In the genomic region with DNA sequence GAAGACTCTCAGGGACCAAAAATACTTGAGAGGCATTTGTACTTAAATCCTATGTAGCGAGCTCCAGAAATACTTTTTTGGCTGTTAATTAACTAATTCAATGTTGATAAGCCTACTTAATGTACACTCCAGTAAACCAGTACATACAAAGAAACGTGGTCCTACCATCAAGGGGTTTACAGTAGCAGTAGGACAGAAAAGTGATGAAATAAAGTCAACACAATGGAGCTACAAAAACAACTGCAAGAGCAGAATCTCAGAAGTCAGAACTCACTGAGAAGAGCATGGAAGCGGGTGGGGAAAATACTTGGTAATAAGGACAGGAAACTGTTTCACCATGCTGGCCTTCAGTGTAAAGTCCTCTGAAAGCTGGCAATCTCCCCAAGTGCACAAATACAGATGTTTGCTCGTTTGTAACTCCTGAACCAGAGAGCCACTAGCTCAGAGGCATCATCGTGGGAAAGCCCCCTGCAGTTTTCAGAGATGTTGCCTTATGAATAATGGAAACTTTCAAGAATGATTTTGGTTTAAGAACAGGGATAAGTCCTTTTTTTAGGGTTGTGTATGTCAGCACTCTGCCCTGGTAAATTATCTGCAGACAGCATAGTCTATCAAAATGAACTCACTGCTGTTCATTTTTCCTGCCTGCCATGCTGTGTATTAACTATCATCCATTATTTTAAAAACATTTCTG, we compare ENCODE assay signal across 1 cellular context.
TF ChIP-seq lines count a peak whose summit lies in the region.

No MANE protein-coding gene starts in this region.

TF ChIP-seq in GM12878, 131 proteins besides CTCF, POLR2A, EP300 and RAD21 (continued from another document and continues in another):
- TF ChIP-seq, protein P1, sequence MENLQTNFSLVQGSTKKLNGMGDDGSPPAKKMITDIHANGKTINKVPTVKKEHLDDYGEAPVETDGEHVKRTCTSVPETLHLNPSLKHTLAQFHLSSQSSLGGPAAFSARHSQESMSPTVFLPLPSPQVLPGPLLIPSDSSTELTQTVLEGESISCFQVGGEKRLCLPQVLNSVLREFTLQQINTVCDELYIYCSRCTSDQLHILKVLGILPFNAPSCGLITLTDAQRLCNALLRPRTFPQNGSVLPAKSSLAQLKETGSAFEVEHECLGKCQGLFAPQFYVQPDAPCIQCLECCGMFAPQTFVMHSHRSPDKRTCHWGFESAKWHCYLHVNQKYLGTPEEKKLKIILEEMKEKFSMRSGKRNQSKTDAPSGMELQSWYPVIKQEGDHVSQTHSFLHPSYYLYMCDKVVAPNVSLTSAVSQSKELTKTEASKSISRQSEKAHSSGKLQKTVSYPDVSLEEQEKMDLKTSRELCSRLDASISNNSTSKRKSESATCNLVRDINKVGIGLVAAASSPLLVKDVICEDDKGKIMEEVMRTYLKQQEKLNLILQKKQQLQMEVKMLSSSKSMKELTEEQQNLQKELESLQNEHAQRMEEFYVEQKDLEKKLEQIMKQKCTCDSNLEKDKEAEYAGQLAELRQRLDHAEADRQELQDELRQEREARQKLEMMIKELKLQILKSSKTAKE (IDR thresholded peaks at IDR 0.05; ENCODE audit: low read depth, poor library complexity, severe bottlenecking): no peak
- TF ChIP-seq, protein P2, sequence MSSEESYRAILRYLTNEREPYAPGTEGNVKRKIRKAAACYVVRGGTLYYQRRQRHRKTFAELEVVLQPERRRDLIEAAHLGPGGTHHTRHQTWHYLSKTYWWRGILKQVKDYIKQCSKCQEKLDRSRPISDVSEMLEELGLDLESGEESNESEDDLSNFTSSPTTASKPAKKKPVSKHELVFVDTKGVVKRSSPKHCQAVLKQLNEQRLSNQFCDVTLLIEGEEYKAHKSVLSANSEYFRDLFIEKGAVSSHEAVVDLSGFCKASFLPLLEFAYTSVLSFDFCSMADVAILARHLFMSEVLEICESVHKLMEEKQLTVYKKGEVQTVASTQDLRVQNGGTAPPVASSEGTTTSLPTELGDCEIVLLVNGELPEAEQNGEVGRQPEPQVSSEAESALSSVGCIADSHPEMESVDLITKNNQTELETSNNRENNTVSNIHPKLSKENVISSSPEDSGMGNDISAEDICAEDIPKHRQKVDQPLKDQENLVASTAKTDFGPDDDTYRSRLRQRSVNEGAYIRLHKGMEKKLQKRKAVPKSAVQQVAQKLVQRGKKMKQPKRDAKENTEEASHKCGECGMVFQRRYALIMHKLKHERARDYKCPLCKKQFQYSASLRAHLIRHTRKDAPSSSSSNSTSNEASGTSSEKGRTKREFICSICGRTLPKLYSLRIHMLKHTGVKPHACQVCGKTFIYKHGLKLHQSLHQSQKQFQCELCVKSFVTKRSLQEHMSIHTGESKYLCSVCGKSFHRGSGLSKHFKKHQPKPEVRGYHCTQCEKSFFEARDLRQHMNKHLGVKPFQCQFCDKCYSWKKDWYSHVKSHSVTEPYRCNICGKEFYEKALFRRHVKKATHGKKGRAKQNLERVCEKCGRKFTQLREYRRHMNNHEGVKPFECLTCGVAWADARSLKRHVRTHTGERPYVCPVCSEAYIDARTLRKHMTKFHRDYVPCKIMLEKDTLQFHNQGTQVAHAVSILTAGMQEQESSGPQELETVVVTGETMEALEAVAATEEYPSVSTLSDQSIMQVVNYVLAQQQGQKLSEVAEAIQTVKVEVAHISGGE (CRISPR knock-in tag; IDR thresholded peaks at IDR 0.05): no peak
- TF ChIP-seq, protein P3, sequence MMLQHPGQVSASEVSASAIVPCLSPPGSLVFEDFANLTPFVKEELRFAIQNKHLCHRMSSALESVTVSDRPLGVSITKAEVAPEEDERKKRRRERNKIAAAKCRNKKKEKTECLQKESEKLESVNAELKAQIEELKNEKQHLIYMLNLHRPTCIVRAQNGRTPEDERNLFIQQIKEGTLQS (IDR thresholded peaks at IDR 0.05; ENCODE audit: borderline replicate concordance, extremely low read depth, low read depth, low read length): no peak
- TF ChIP-seq, protein P4, sequence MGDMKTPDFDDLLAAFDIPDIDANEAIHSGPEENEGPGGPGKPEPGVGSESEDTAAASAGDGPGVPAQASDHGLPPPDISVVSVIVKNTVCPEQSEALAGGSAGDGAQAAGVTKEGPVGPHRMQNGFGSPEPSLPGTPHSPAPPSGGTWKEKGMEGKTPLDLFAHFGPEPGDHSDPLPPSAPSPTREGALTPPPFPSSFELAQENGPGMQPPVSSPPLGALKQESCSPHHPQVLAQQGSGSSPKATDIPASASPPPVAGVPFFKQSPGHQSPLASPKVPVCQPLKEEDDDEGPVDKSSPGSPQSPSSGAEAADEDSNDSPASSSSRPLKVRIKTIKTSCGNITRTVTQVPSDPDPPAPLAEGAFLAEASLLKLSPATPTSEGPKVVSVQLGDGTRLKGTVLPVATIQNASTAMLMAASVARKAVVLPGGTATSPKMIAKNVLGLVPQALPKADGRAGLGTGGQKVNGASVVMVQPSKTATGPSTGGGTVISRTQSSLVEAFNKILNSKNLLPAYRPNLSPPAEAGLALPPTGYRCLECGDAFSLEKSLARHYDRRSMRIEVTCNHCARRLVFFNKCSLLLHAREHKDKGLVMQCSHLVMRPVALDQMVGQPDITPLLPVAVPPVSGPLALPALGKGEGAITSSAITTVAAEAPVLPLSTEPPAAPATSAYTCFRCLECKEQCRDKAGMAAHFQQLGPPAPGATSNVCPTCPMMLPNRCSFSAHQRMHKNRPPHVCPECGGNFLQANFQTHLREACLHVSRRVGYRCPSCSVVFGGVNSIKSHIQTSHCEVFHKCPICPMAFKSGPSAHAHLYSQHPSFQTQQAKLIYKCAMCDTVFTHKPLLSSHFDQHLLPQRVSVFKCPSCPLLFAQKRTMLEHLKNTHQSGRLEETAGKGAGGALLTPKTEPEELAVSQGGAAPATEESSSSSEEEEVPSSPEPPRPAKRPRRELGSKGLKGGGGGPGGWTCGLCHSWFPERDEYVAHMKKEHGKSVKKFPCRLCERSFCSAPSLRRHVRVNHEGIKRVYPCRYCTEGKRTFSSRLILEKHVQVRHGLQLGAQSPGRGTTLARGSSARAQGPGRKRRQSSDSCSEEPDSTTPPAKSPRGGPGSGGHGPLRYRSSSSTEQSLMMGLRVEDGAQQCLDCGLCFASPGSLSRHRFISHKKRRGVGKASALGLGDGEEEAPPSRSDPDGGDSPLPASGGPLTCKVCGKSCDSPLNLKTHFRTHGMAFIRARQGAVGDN (IDR thresholded peaks at IDR 0.05): peak; percentile 83
- TF ChIP-seq BCL11A (IDR thresholded peaks at IDR 0.05; ENCODE audit: low read depth, low read length): no peak
- peak; percentile 38; the same call in 1 of the 2 replicates for TF ChIP-seq NFIC (IDR thresholded peaks at IDR 0.05; ENCODE audit: low read depth, low read length)
- no peak for TF ChIP-seq RCOR1 (conservative IDR thresholded peaks at IDR 0.05; ENCODE audit: low read depth, low read length)
- no peak for TF ChIP-seq MYC (IDR thresholded peaks at IDR 0.05; ENCODE audit: insufficient read depth, insufficient read length, insufficient replicate concordance, low read length, severe bottlenecking)
- TF ChIP-seq, protein P5, sequence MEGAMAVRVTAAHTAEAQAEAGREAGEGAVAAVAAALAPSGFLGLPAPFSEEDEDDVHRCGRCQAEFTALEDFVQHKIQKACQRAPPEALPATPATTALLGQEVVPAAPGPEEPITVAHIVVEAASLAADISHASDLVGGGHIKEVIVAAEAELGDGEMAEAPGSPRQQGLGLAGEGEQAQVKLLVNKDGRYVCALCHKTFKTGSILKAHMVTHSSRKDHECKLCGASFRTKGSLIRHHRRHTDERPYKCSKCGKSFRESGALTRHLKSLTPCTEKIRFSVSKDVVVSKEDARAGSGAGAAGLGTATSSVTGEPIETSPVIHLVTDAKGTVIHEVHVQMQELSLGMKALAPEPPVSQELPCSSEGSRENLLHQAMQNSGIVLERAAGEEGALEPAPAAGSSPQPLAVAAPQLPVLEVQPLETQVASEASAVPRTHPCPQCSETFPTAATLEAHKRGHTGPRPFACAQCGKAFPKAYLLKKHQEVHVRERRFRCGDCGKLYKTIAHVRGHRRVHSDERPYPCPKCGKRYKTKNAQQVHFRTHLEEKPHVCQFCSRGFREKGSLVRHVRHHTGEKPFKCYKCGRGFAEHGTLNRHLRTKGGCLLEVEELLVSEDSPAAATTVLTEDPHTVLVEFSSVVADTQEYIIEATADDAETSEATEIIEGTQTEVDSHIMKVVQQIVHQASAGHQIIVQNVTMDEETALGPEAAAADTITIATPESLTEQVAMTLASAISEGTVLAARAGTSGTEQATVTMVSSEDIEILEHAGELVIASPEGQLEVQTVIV (IDR thresholded peaks at IDR 0.05; ENCODE audit: borderline replicate concordance, partially characterized antibody): no peak
- TF ChIP-seq ZBED1 (IDR thresholded peaks at IDR 0.05; ENCODE audit: borderline replicate concordance): peak; percentile 53; the same call in 1 of the 2 replicates
- TF ChIP-seq NR2C1 (IDR thresholded peaks at IDR 0.05): no peak
- TF ChIP-seq ESRRA (IDR thresholded peaks at IDR 0.05; ENCODE audit: low read length): no peak
- no peak for TF ChIP-seq NR2F1 (conservative IDR thresholded peaks at IDR 0.05)
- peak; percentile 76 for TF ChIP-seq IKZF1 (conservative IDR thresholded peaks at IDR 0.05)
- TF ChIP-seq, protein P6, sequence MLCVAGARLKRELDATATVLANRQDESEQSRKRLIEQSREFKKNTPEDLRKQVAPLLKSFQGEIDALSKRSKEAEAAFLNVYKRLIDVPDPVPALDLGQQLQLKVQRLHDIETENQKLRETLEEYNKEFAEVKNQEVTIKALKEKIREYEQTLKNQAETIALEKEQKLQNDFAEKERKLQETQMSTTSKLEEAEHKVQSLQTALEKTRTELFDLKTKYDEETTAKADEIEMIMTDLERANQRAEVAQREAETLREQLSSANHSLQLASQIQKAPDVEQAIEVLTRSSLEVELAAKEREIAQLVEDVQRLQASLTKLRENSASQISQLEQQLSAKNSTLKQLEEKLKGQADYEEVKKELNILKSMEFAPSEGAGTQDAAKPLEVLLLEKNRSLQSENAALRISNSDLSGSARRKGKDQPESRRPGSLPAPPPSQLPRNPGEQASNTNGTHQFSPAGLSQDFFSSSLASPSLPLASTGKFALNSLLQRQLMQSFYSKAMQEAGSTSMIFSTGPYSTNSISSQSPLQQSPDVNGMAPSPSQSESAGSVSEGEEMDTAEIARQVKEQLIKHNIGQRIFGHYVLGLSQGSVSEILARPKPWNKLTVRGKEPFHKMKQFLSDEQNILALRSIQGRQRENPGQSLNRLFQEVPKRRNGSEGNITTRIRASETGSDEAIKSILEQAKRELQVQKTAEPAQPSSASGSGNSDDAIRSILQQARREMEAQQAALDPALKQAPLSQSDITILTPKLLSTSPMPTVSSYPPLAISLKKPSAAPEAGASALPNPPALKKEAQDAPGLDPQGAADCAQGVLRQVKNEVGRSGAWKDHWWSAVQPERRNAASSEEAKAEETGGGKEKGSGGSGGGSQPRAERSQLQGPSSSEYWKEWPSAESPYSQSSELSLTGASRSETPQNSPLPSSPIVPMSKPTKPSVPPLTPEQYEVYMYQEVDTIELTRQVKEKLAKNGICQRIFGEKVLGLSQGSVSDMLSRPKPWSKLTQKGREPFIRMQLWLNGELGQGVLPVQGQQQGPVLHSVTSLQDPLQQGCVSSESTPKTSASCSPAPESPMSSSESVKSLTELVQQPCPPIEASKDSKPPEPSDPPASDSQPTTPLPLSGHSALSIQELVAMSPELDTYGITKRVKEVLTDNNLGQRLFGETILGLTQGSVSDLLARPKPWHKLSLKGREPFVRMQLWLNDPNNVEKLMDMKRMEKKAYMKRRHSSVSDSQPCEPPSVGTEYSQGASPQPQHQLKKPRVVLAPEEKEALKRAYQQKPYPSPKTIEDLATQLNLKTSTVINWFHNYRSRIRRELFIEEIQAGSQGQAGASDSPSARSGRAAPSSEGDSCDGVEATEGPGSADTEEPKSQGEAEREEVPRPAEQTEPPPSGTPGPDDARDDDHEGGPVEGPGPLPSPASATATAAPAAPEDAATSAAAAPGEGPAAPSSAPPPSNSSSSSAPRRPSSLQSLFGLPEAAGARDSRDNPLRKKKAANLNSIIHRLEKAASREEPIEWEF (IDR thresholded peaks at IDR 0.05; ENCODE audit: insufficient replicate concordance, low read depth, low read length): no peak
- no peak for TF ChIP-seq ZNF217 (IDR thresholded peaks at IDR 0.05)
- TF ChIP-seq HCFC1 (IDR thresholded peaks at IDR 0.05; ENCODE audit: low read length): no peak
- TF ChIP-seq IKZF2 (IDR thresholded peaks at IDR 0.05): peak; percentile 66 to 67; a peak in 3 of 4 replicates
- TF ChIP-seq BHLHE40 (IDR thresholded peaks at IDR 0.05; ENCODE audit: borderline replicate concordance in 1 of 2, low read depth in 2 of 2, low read length in 1 of 2): no peak
- TF ChIP-seq, protein P7, sequence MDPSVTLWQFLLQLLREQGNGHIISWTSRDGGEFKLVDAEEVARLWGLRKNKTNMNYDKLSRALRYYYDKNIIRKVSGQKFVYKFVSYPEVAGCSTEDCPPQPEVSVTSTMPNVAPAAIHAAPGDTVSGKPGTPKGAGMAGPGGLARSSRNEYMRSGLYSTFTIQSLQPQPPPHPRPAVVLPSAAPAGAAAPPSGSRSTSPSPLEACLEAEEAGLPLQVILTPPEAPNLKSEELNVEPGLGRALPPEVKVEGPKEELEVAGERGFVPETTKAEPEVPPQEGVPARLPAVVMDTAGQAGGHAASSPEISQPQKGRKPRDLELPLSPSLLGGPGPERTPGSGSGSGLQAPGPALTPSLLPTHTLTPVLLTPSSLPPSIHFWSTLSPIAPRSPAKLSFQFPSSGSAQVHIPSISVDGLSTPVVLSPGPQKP (IDR thresholded peaks at IDR 0.05; ENCODE audit: low read depth, low read length): no peak
- no peak; the same call in 1 of the 2 replicates for TF ChIP-seq GATAD2B (conservative IDR thresholded peaks at IDR 0.05; ENCODE audit: low read depth)
- TF ChIP-seq PML (IDR thresholded peaks at IDR 0.05; ENCODE audit: low read length): no peak
- TF ChIP-seq NFYA (IDR thresholded peaks at IDR 0.05; ENCODE audit: borderline replicate concordance, low read depth, low read length): no peak
- no peak for TF ChIP-seq KAT2A (conservative IDR thresholded peaks at IDR 0.05; ENCODE audit: control insufficient read depth, low read depth, low read length)
- TF ChIP-seq MTA2 (IDR thresholded peaks at IDR 0.05; ENCODE audit: low read depth): peak; percentile 41; the same call in 1 of the 2 replicates
- TF ChIP-seq, protein P8, sequence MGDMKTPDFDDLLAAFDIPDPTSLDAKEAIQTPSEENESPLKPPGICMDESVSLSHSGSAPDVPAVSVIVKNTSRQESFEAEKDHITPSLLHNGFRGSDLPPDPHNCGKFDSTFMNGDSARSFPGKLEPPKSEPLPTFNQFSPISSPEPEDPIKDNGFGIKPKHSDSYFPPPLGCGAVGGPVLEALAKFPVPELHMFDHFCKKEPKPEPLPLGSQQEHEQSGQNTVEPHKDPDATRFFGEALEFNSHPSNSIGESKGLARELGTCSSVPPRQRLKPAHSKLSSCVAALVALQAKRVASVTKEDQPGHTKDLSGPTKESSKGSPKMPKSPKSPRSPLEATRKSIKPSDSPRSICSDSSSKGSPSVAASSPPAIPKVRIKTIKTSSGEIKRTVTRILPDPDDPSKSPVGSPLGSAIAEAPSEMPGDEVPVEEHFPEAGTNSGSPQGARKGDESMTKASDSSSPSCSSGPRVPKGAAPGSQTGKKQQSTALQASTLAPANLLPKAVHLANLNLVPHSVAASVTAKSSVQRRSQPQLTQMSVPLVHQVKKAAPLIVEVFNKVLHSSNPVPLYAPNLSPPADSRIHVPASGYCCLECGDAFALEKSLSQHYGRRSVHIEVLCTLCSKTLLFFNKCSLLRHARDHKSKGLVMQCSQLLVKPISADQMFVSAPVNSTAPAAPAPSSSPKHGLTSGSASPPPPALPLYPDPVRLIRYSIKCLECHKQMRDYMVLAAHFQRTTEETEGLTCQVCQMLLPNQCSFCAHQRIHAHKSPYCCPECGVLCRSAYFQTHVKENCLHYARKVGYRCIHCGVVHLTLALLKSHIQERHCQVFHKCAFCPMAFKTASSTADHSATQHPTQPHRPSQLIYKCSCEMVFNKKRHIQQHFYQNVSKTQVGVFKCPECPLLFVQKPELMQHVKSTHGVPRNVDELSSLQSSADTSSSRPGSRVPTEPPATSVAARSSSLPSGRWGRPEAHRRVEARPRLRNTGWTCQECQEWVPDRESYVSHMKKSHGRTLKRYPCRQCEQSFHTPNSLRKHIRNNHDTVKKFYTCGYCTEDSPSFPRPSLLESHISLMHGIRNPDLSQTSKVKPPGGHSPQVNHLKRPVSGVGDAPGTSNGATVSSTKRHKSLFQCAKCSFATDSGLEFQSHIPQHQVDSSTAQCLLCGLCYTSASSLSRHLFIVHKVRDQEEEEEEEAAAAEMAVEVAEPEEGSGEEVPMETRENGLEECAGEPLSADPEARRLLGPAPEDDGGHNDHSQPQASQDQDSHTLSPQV (IDR thresholded peaks at IDR 0.05): peak; percentile 83; the same call in 1 of the 2 replicates
